ENCODE assay signal across 8 cellular contexts in the genomic region with DNA sequence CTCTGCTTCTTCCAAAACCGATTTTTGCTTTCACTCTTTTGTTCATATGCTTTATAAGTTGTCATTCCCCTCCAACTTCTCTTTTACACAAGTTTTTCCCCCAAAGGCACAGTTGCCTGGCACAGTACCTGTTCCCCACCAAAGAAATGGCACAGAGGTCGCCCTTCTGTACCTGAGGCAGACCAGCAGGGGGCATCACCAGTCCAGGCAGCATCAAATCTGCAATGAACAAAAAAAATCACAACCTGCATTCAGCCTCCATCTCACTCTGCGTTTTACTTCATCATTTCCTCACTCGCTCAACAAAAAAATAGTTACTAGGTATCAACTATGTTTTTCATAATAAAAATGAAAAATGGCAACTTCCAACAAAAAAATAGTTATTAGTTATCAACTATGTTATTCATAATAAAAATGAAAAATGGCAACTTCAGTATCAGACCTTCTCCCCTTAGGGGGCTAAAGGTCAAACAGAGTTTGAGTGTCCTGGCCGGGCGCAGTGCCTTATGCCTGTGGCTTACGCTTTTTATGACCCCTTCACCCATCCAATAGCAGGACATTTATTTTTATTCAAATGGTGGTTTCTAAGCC. TPM values are rescaled to one million over a fixed set of nuclear protein-coding genes. Genes with fewer than 3 reads are reported as not detected.
DNase-seq lines count a peak whose midpoint lies in the region; TF ChIP-seq lines count a peak whose summit lies in the region.

No MANE protein-coding gene starts in this region.

- H3K27me3 ChIP-seq in effector memory CD4-positive, alpha-beta T cell (replicated peaks; ENCODE audit: control insufficient read depth, insufficient read depth, low read length, poor library complexity, severe bottlenecking): no peaks in the 10 kb centered on the region
- no peaks in the 10 kb centered on the region for H3K27me3 ChIP-seq in prostate gland (replicated peaks; ENCODE audit: insufficient read depth)

- H3K4me1 Mint-ChIP-seq in activated CD4-positive, alpha-beta T cell treated with anti-CD3 and anti-CD28 coated beads, Interleukin-2, amount 10 ng/mL, durations not matched to agents 7 days and 5 days: peaks cover 37% of the 10 kb centered on the region

- H3K27ac ChIP-seq in effector memory CD4-positive, alpha-beta T cell (ENCODE audit: insufficient read depth, low read length, poor library complexity, severe bottlenecking): no peak overlapping the region
- no peak overlapping the region for H3K27ac ChIP-seq in prostate gland

- intact Hi-C loops in prostate gland (cut with DNase I): no loop called here

- TF ChIP-seq CTCF in prostate gland (IDR thresholded peaks at IDR 0.05): peak; percentile 15 to 70 (median 38)

- no peak overlapping the region for H3K4me3 Mint-ChIP-seq in activated CD4-positive, alpha-beta T cell treated with anti-CD3 and anti-CD28 coated beads, Interleukin-2, amount 10 ng/mL, durations not matched to agents 7 days and 5 days

- peak overlapping the region; percentile 9 for H3K27ac Mint-ChIP-seq in activated CD4-positive, alpha-beta T cell treated with anti-CD3 and anti-CD28 coated beads, Interleukin-2, amount 10 ng/mL, durations not matched to agents 7 days and 5 days

- no peak overlapping the region for H3K4me3 ChIP-seq in effector memory CD4-positive, alpha-beta T cell (ENCODE audit: insufficient read depth, low read depth, low read length, poor library complexity, severe bottlenecking)
- no peak overlapping the region for H3K4me3 ChIP-seq in prostate gland

- CTCF ChIA-PET in activated CD4-positive, alpha-beta T cell treated with anti-CD3 and anti-CD28 coated beads, Interleukin-2, amount 10 ng/mL, durations not matched to agents 7 days and 5 days (lab: Charles Lee): interaction anchor here (0.9 to 6.0 kb wide), 7 partner anchors 13 to 131 kb away, joined by 3 to 39 read pairs (median 5); partner anchors contain the start of gene DYRK3

- no peaks in the 10 kb centered on the region for H3K9me3 Mint-ChIP-seq in activated CD4-positive, alpha-beta T cell treated with anti-CD3 and anti-CD28 coated beads, Interleukin-2, amount 10 ng/mL, durations not matched to agents 7 days and 5 days

- peaks cover 22% of the 10 kb centered on the region for H3K36me3 Mint-ChIP-seq in activated CD4-positive, alpha-beta T cell treated with anti-CD3 and anti-CD28 coated beads, Interleukin-2, amount 10 ng/mL, durations not matched to agents 7 days and 5 days (ENCODE audit: low read depth)

- peaks cover 6% of the 10 kb centered on the region for H3K4me1 ChIP-seq in effector memory CD4-positive, alpha-beta T cell (ENCODE audit: control insufficient read depth, insufficient read depth, low read length, poor library complexity, severe bottlenecking)
- H3K4me1 ChIP-seq in prostate gland (replicated peaks): peaks cover 5% of the 10 kb centered on the region

- H3K36me3 ChIP-seq in effector memory CD4-positive, alpha-beta T cell (ENCODE audit: control insufficient read depth, insufficient read depth, low read length): peaks cover 53% of the 10 kb centered on the region
- H3K36me3 ChIP-seq in prostate gland: peaks cover 0 to under 1% of the 10 kb centered on the region in 2 donors

- 75% methylated on average over 7 of the region's 7 CpGs for WGBS in prostate gland

- no peaks in the 10 kb centered on the region for H3K27me3 Mint-ChIP-seq in activated CD4-positive, alpha-beta T cell treated with anti-CD3 and anti-CD28 coated beads, Interleukin-2, amount 10 ng/mL, durations not matched to agents 7 days and 5 days

- POLR2A ChIA-PET in activated CD4-positive, alpha-beta T cell treated with anti-CD3 and anti-CD28 coated beads, Interleukin-2, amount 10 ng/mL, durations not matched to agents 7 days and 5 days (lab: Charles Lee): interaction anchor here (0.6 kb wide), 1 partner anchor 309 kb away, joined by 3 read pairs; no protein-coding TSS in a partner anchor

- no peak for TF ChIP-seq POLR2A in prostate gland (IDR thresholded peaks at IDR 0.05)

- H3K9me3 ChIP-seq in effector memory CD4-positive, alpha-beta T cell (ENCODE audit: control insufficient read depth, low read length): no peaks in the 10 kb centered on the region
- H3K9me3 ChIP-seq in prostate gland: no peaks in the 10 kb centered on the region

- DNase-seq in NCI-H2171 treated with DMSO at 0.1 percent for 48 hours (lab: John Stamatoyannopoulos, UW) (peak; percentile 34), NCI-H2171 (lab: John Stamatoyannopoulos, UW) (no peak), NCI-H146 treated with DMSO at 0.1 percent for 48 hours (lab: John Stamatoyannopoulos, UW; ENCODE audit: unreplicated experiment) (peak; percentile 15), prostate gland (ENCODE audit: low spot score) (no peak), inferior parietal cortex (ENCODE audit: extremely low spot score) (no peak), dedifferentiated amniotic fluid mesenchymal stem cell (ENCODE audit: extremely low spot score) (no peak)
- DNase-seq in activated CD4-positive, alpha-beta T cell treated with anti-CD3 and anti-CD28 coated beads, Interleukin-2, amount 10 ng/mL, durations not matched to agents 7 days and 5 days: peak; percentile 68
- DNase-seq in effector memory CD4-positive, alpha-beta T cell: peak; percentile 27 to 43 (median 28)

RNA-seq across cellular contexts. Expression of gene EIF2D, which starts 4.1 kb away (rescaled TPM):
- 10 to 100 TPM; 44.5 to 51.6 TPM for total RNA-seq in activated CD4-positive, alpha-beta T cell treated with anti-CD3 and anti-CD28 coated beads, Interleukin-2, amount 10 ng/mL, durations not matched to agents 7 days and 5 days
- 10 to 100 TPM; 42.8 to 60.2 TPM for total RNA-seq in prostate gland

RNA-seq across cellular contexts. Expression of gene DYRK3, which starts 27.1 kb away (rescaled TPM):
- 1 to 10 TPM; 4.0 to 4.3 TPM for total RNA-seq in activated CD4-positive, alpha-beta T cell treated with anti-CD3 and anti-CD28 coated beads, Interleukin-2, amount 10 ng/mL, durations not matched to agents 7 days and 5 days
- total RNA-seq in prostate gland: 1 to 10 TPM; 2.6 to 9.7 TPM

Comparison
In these comparisons a context has a peak if more than half of its experiments do, and no peak if none do; other contexts are left out.
1. DNase-seq: peak in NCI-H2171 treated with DMSO at 0.1 percent for 48 hours (single experiment), NCI-H146 treated with DMSO at 0.1 percent for 48 hours (single experiment), activated CD4-positive, alpha-beta T cell treated with anti-CD3 and anti-CD28 coated beads, Interleukin-2, amount 10 ng/mL, durations not matched to agents 7 days and 5 days (single experiment) and effector memory CD4-positive, alpha-beta T cell (3 of 3); none in NCI-H2171 (single experiment), prostate gland (single experiment), inferior parietal cortex (single experiment) and dedifferentiated amniotic fluid mesenchymal stem cell (single experiment).